In the genomic region with DNA sequence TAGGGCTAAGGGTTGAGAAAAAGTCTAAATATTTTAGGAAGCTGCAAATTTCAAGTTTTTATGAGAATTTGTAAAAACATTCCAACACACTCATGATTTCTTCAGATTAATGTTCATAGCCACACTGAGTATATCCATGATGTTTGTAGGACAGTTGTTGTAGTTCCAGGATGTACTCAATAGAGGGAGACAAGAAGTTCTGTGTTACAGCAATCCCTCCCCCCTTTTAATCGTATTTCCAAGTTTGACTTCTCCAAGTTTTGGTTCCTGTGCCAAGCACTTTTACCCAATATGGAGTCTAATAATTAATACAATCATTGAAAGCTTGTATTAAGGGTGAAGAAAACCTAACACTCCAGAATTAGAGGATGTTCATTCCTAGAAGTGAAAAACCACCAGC, we compare ENCODE assay signal across 9 cellular contexts.
DNase-seq lines count a peak whose midpoint lies in the region; ATAC-seq lines count a peak whose summit lies in the region.
"Had no signal": no experiment of that assay in that cellular context is flagged by ENCODE, and none has a peak within 500 bp of the region (broad histone marks: within the 10 kb centered on the region; RNA-seq: fewer than 3 reads in every experiment).

No MANE protein-coding gene starts in this region.

- H3K4me3 ChIP-seq in adipocyte (ENCODE audit: low read length) = no peak overlapping the region

- H3K36me3 ChIP-seq in adipocyte (ENCODE audit: control insufficient read depth, insufficient read depth, low read length, severe bottlenecking) = peaks cover 38% of the 10 kb centered on the region

- H3K27ac ChIP-seq in substantia nigra (ENCODE audit: low read depth, low read length, poor library complexity, severe bottlenecking) = no peak overlapping the region

- no peak overlapping the region for H3K9ac ChIP-seq in adipocyte (ENCODE audit: low read length)

- no peaks in the 10 kb centered on the region for H3K4me1 ChIP-seq in adipocyte (ENCODE audit: control insufficient read depth, insufficient read depth, low read length)

- DNase-seq in ELR (ENCODE audit: low read depth) = peak; percentile 37
- DNase-seq in HuH-7.5 (ENCODE audit: low spot score) = peak; percentile 43
- peak; percentile 3 for DNase-seq in adipocyte (ENCODE audit: low read depth)
- peak; percentile 31 for DNase-seq in medulla oblongata (ENCODE audit: extremely low spot score)
- DNase-seq in substantia nigra (lab: John Stamatoyannopoulos, UW) = no peak
- DNase-seq: NCI-H2081 had no signal

- H3K9me3 ChIP-seq in adipocyte (ENCODE audit: control insufficient read depth, low read length) = no peaks in the 10 kb centered on the region

- H3K27me3 ChIP-seq in adipocyte (replicated peaks; ENCODE audit: control insufficient read depth, insufficient read depth, low read length) = no peaks in the 10 kb centered on the region

- no peak for ATAC-seq in HG03460 (IDR thresholded peaks at IDR 0.05; ENCODE audit: unreplicated experiment)
- ATAC-seq in GM18519 (IDR thresholded peaks at IDR 0.05; ENCODE audit: low FRiP score, unreplicated experiment) = no peak
- ATAC-seq: activated CD4-positive, CD25-positive, alpha-beta regulatory T cell treated with anti-CD3 and anti-CD28 coated beads, Interleukin-2, amount 50 U/mL, for 24 hours had no signal

Comparison
In these comparisons a context has a peak if more than half of its experiments do, and no peak if none do; other contexts are left out.
1. DNase-seq: peak in ELR (single experiment), HuH-7.5 (single experiment), adipocyte (single experiment) and medulla oblongata (single experiment); none in substantia nigra (0 of 49).